24 cellular contexts compared by ENCODE assay signal in genomic region chr3:41143421-41144031, GRCh38.
"Had no signal": no experiment of that assay in that cellular context is flagged by ENCODE, and none has a peak within 500 bp of the region (broad histone marks: within the 10 kb centered on the region; RNA-seq: fewer than 3 reads in every experiment).

No MANE protein-coding gene starts in this region.

- ATAC-seq: heart right ventricle; naive thymus-derived CD8-positive, alpha-beta T cell had no signal

- H3K4me1 ChIP-seq: esophagus muscularis mucosa, heart right ventricle, prostate gland, right atrium auricular region, stomach, testis had no signal

- H3K36me3 Mint-ChIP-seq: type B pancreatic cell had no signal

- H3K36me3 ChIP-seq: esophagus muscularis mucosa, heart right ventricle, prostate gland, right atrium auricular region, stomach, tibial artery had no signal

- H3K27ac Mint-ChIP-seq: type B pancreatic cell had no signal

- H3K4me3 Mint-ChIP-seq: naive thymus-derived CD8-positive, alpha-beta T cell; nephron progenitor cell; type B pancreatic cell had no signal

- H3K4me3 ChIP-seq: coronary artery, esophagus muscularis mucosa, heart right ventricle, lung, prostate gland, right atrium auricular region, stomach, testis, tibial artery had no signal

- H3K27ac ChIP-seq: coronary artery, esophagus muscularis mucosa, heart right ventricle, prostate gland, right atrium auricular region, stomach, testis, tibial artery had no signal

- H3K27me3 Mint-ChIP-seq: type B pancreatic cell had no signal

- H3K9me3 ChIP-seq: prostate gland, testis, tibial artery had no signal

- DNase-seq: dermis blood vessel endothelial cell; effector memory CD4-positive, alpha-beta T cell; foreskin fibroblast; glutamatergic neuron; heart right ventricle; hippocampal formation; mesendoderm; naive thymus-derived CD8-positive, alpha-beta T cell; nephron progenitor cell; nucleus accumbens; small intestine; stimulated activated CD4-positive, alpha-beta T cell treated with anti-CD3 and anti-CD28 coated beads, Interleukin-15, amount 100 ng/mL, for 24 hours; stimulated activated CD4-positive, alpha-beta T cell treated with anti-CD3 and anti-CD28 coated beads, Interleukin-2, amount 100 ng/mL, for 48 hours; stimulated activated CD8-positive, alpha-beta memory T cell treated with anti-CD3 and anti-CD28 coated beads, Interleukin-4, amount 100 ng/mL, for 48 hours; stimulated activated naive CD4-positive, alpha-beta T cell treated with Interleukin-2 at 50 U/mL for 16 hours; stomach; testis; tibial artery had no signal

- H3K27me3 ChIP-seq: esophagus muscularis mucosa, heart right ventricle, right atrium auricular region, stomach, testis, tibial artery had no signal
